Comparison of ENCODE assay signal across 19 cellular contexts in the genomic region with DNA sequence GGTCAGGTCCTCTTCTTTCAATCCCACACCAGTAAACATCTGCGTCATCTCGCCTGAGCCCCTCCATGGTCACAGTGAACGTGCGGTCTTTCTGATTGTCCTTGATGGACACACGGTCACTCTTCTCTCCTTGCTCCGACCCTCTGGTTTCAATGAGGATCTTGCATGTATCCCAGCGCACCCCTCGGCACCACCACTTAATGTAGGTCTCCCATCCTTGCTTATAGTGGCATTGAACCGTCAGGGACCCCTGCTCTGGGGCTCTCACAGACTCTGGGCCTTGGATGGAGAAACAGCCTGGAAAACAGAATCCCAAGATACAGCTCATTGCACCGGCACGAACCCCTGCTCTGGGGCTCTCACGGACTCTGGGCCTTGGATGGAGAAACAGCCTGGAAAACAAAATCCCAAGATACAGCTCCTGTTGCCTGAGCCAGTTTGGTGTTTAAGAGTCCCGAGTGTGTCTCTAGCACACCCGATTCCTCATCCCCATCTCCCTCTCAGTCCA. TPM values are rescaled to one million over a fixed set of nuclear protein-coding genes. Genes with fewer than 3 reads are reported as not detected.
DNase-seq lines count a peak whose midpoint lies in the region; ATAC-seq and TF ChIP-seq lines count a peak whose summit lies in the region.
"Had no signal": no experiment of that assay in that cellular context is flagged by ENCODE, and none has a peak within 500 bp of the region (broad histone marks: within the 10 kb centered on the region; RNA-seq: fewer than 3 reads in every experiment).

No MANE protein-coding gene starts in this region.

- no peaks in the 10 kb centered on the region for H3K36me3 Mint-ChIP-seq in activated CD4-positive, alpha-beta memory T cell treated with anti-CD3 and anti-CD28 coated beads, Interleukin-2, amount 10 ng/mL, durations not matched to agents 7 days and 5 days (ENCODE audit: low read depth)
- H3K36me3 Mint-ChIP-seq in activated CD4-positive, alpha-beta memory T cell treated with anti-CD3 and anti-CD28 coated beads for 36 hours: no peaks in the 10 kb centered on the region
- H3K36me3 Mint-ChIP-seq in endodermal cell (ENCODE audit: low read depth): no peaks in the 10 kb centered on the region
- no peaks in the 10 kb centered on the region for H3K36me3 Mint-ChIP-seq in stimulated activated effector memory CD8-positive, alpha-beta T cell treated with anti-CD3 and anti-CD28 coated beads, Interleukin-12 subunit alpha, Interleukin-12 subunit beta, amount 100 ng/mL, for 72 hours

- H3K27ac Mint-ChIP-seq in activated CD4-positive, alpha-beta memory T cell treated with anti-CD3 and anti-CD28 coated beads, Interleukin-2, amount 10 ng/mL, durations not matched to agents 7 days and 5 days: no peak overlapping the region
- no peak overlapping the region for H3K27ac Mint-ChIP-seq in activated CD4-positive, alpha-beta memory T cell treated with anti-CD3 and anti-CD28 coated beads for 36 hours
- H3K27ac Mint-ChIP-seq in endodermal cell: no peak overlapping the region
- H3K27ac Mint-ChIP-seq in stimulated activated effector memory CD8-positive, alpha-beta T cell treated with anti-CD3 and anti-CD28 coated beads, Interleukin-12 subunit alpha, Interleukin-12 subunit beta, amount 100 ng/mL, for 72 hours: peak overlapping the region; percentile 37

- no peak overlapping the region for H3K4me3 Mint-ChIP-seq in activated CD4-positive, alpha-beta memory T cell treated with anti-CD3 and anti-CD28 coated beads, Interleukin-2, amount 10 ng/mL, durations not matched to agents 7 days and 5 days
- H3K4me3 Mint-ChIP-seq in activated CD4-positive, alpha-beta memory T cell treated with anti-CD3 and anti-CD28 coated beads for 36 hours: no peak overlapping the region
- no peak overlapping the region for H3K4me3 Mint-ChIP-seq in endodermal cell
- H3K4me3 Mint-ChIP-seq in stimulated activated effector memory CD8-positive, alpha-beta T cell treated with anti-CD3 and anti-CD28 coated beads, Interleukin-12 subunit alpha, Interleukin-12 subunit beta, amount 100 ng/mL, for 72 hours: no peak overlapping the region

- POLR2A ChIA-PET in activated CD4-positive, alpha-beta memory T cell treated with anti-CD3 and anti-CD28 coated beads, Interleukin-2, amount 10 ng/mL, durations not matched to agents 7 days and 5 days (lab: Charles Lee): no interaction called here
- POLR2A ChIA-PET in activated CD4-positive, alpha-beta memory T cell treated with anti-CD3 and anti-CD28 coated beads for 36 hours (lab: Charles Lee): interaction anchor here (0.6 kb wide), 1 partner anchor 61 kb away, joined by 3 read pairs; no protein-coding TSS in a partner anchor

- H3K27me3 ChIP-seq in BLaER1 treated with 17β-estradiol and CSF1 and Interleukin-3, amounts not matched to agents 10 nM and 100 nM: no peaks in the 10 kb centered on the region
- peaks cover 5% of the 10 kb centered on the region for H3K27me3 ChIP-seq in endodermal cell (ENCODE audit: control insufficient read depth, insufficient read depth, low read length, poor library complexity, severe bottlenecking)
- H3K27me3 ChIP-seq: BLaER1 had no signal

- peaks cover 9% of the 10 kb centered on the region for H3K4me1 Mint-ChIP-seq in activated CD4-positive, alpha-beta memory T cell treated with anti-CD3 and anti-CD28 coated beads, Interleukin-2, amount 10 ng/mL, durations not matched to agents 7 days and 5 days
- H3K4me1 Mint-ChIP-seq in activated CD4-positive, alpha-beta memory T cell treated with anti-CD3 and anti-CD28 coated beads for 36 hours (ENCODE audit: low read depth): peaks cover 7% of the 10 kb centered on the region
- H3K4me1 Mint-ChIP-seq in endodermal cell: no peaks in the 10 kb centered on the region
- H3K4me1 Mint-ChIP-seq in stimulated activated effector memory CD8-positive, alpha-beta T cell treated with anti-CD3 and anti-CD28 coated beads, Interleukin-12 subunit alpha, Interleukin-12 subunit beta, amount 100 ng/mL, for 72 hours: peaks cover 21% of the 10 kb centered on the region

- 91 to 96% methylated on average over 13 to 14 of the region's 14 CpGs for WGBS in endodermal cell (ENCODE audit: insufficient coverage in 1 of 2, insufficient read length in 1 of 2), 2 experiments

- H4K20me1 ChIP-seq in BLaER1 treated with 17β-estradiol and CSF1 and Interleukin-3, amounts not matched to agents 10 nM and 100 nM: no peaks in the 10 kb centered on the region
- H4K20me1 ChIP-seq: BLaER1 had no signal

- intact Hi-C loops in activated CD4-positive, alpha-beta memory T cell treated with anti-CD3 and anti-CD28 coated beads for 36 hours (cut with micrococcal nuclease): no loop called here

- ATAC-seq in stimulated activated effector memory CD8-positive, alpha-beta T cell treated with anti-CD3 and anti-CD28 coated beads, Interleukin-12 subunit alpha, Interleukin-12 subunit beta, amount 100 ng/mL, for 72 hours: no peak
- ATAC-seq in HG02885 (IDR thresholded peaks at IDR 0.05; ENCODE audit: poor library complexity, unreplicated experiment): no peak
- ATAC-seq in GM21576 (IDR thresholded peaks at IDR 0.05; ENCODE audit: unreplicated experiment): no peak
- ATAC-seq: Panc1 had no signal

- CTCF ChIA-PET in activated CD4-positive, alpha-beta memory T cell treated with anti-CD3 and anti-CD28 coated beads, Interleukin-2, amount 10 ng/mL, durations not matched to agents 7 days and 5 days (lab: Charles Lee): interaction anchor here (1.0 kb wide), 2 partner anchors 67 to 146 kb away, joined by 3 to 5 read pairs; no protein-coding TSS in a partner anchor
- CTCF ChIA-PET in activated CD4-positive, alpha-beta memory T cell treated with anti-CD3 and anti-CD28 coated beads for 36 hours (lab: Charles Lee): interaction anchor here (1.1 to 1.6 kb wide), 3 partner anchors 69 to 436 kb away, joined by 3 to 5 read pairs (median 3); no protein-coding TSS in a partner anchor

- H3K9me3 ChIP-seq in BLaER1 treated with 17β-estradiol and CSF1 and Interleukin-3, amounts not matched to agents 10 nM and 100 nM (replicated peaks in 1 of 11): peaks cover 0 to 61% (median 16%) of the 10 kb centered on the region in 11 experiments; a peak in 17 of 22 replicates
- no peaks in the 10 kb centered on the region for H3K9me3 ChIP-seq in endodermal cell (ENCODE audit: control insufficient read depth, low read length)

- H3K4me2 ChIP-seq in BLaER1 treated with 17β-estradiol and CSF1 and Interleukin-3, amounts not matched to agents 10 nM and 100 nM: peak overlapping the region in 6 of 11 experiments; percentile 79 to 96 (median 88); a peak in 10 of 22 replicates
- H3K4me2 ChIP-seq: BLaER1 had no signal

- peaks cover 29 to 100% (median 97%) of the 10 kb centered on the region in 10 experiments for H3K4me1 ChIP-seq in BLaER1 treated with 17β-estradiol and CSF1 and Interleukin-3, amounts not matched to agents 10 nM and 100 nM
- no peaks in the 10 kb centered on the region for H3K4me1 ChIP-seq in endodermal cell (ENCODE audit: control insufficient read depth, insufficient read depth, low read length)

- H3K9ac ChIP-seq in BLaER1 treated with 17β-estradiol and CSF1 and Interleukin-3, amounts not matched to agents 10 nM and 100 nM: peak overlapping the region in 1 of 11 experiments; percentile 71; a peak in 2 of 22 replicates
- H3K9ac ChIP-seq in endodermal cell (ENCODE audit: extremely low read depth, low read length, poor library complexity, severe bottlenecking): no peak overlapping the region
- H3K9ac ChIP-seq: BLaER1 had no signal

- no peak for TF ChIP-seq CTCF in endodermal cell (conservative IDR thresholded peaks at IDR 0.05)

- H3K4me3 ChIP-seq in BLaER1 treated with 17β-estradiol and CSF1 and Interleukin-3, amounts not matched to agents 10 nM and 100 nM: no peak overlapping the region
- H3K4me3 ChIP-seq in endodermal cell (ENCODE audit: low read length): no peak overlapping the region
- H3K4me3 ChIP-seq: BLaER1 had no signal

- DNase-seq in activated CD4-positive, alpha-beta memory T cell treated with anti-CD3 and anti-CD28 coated beads, Interleukin-2, amount 10 ng/mL, durations not matched to agents 7 days and 5 days: peak; percentile 3
- no peak for DNase-seq in activated CD4-positive, alpha-beta memory T cell treated with anti-CD3 and anti-CD28 coated beads for 36 hours
- DNase-seq in endodermal cell: peak; percentile 28
- peak in 1 of 2 donors; percentile 36 for DNase-seq in stimulated activated effector memory CD8-positive, alpha-beta T cell treated with anti-CD3 and anti-CD28 coated beads, Interleukin-12 subunit alpha, Interleukin-12 subunit beta, amount 100 ng/mL, for 72 hours (ENCODE audit: low spot score in 2 of 2)
- no peak for DNase-seq in DMS 273 (lab: John Stamatoyannopoulos, UW; ENCODE audit: unreplicated experiment)
- DNase-seq: 8988T, GF-D8, IMR-90, Kasumi-1, NCI-H1105, NCI-H1694, NCI-H510A treated with DMSO at 0.1 percent for 48 hours had no signal

- H3K36me3 ChIP-seq in BLaER1 treated with 17β-estradiol and CSF1 and Interleukin-3, amounts not matched to agents 10 nM and 100 nM: peaks cover 0 to 41% (median 0%) of the 10 kb centered on the region in 11 experiments; a peak in 9 of 22 replicates
- H3K36me3 ChIP-seq in endodermal cell (ENCODE audit: control insufficient read depth, insufficient read depth, low read length): no peaks in the 10 kb centered on the region
- H3K36me3 ChIP-seq: BLaER1 had no signal

- peaks cover 42% of the 10 kb centered on the region for H3K27me3 Mint-ChIP-seq in activated CD4-positive, alpha-beta memory T cell treated with anti-CD3 and anti-CD28 coated beads, Interleukin-2, amount 10 ng/mL, durations not matched to agents 7 days and 5 days
- peaks cover 37% of the 10 kb centered on the region for H3K27me3 Mint-ChIP-seq in activated CD4-positive, alpha-beta memory T cell treated with anti-CD3 and anti-CD28 coated beads for 36 hours
- peaks cover 45% of the 10 kb centered on the region for H3K27me3 Mint-ChIP-seq in endodermal cell (ENCODE audit: insufficient read depth)

- H3K27ac ChIP-seq in BLaER1 treated with 17β-estradiol and CSF1 and Interleukin-3, amounts not matched to agents 10 nM and 100 nM: peak overlapping the region in 9 of 11 experiments; percentile 22 to 96 (median 87); a peak in 15 of 22 replicates
- H3K27ac ChIP-seq in endodermal cell (ENCODE audit: low read depth, low read length): no peak overlapping the region
- H3K27ac ChIP-seq: BLaER1 had no signal

- no peaks in the 10 kb centered on the region for H3K9me3 Mint-ChIP-seq in activated CD4-positive, alpha-beta memory T cell treated with anti-CD3 and anti-CD28 coated beads, Interleukin-2, amount 10 ng/mL, durations not matched to agents 7 days and 5 days
- H3K9me3 Mint-ChIP-seq in activated CD4-positive, alpha-beta memory T cell treated with anti-CD3 and anti-CD28 coated beads for 36 hours: peaks cover 4% of the 10 kb centered on the region
- peaks cover 8% of the 10 kb centered on the region for H3K9me3 Mint-ChIP-seq in endodermal cell
- peaks cover 3% of the 10 kb centered on the region for H3K9me3 Mint-ChIP-seq in stimulated activated effector memory CD8-positive, alpha-beta T cell treated with anti-CD3 and anti-CD28 coated beads, Interleukin-12 subunit alpha, Interleukin-12 subunit beta, amount 100 ng/mL, for 72 hours

RNA-seq across cellular contexts. Expression of a gene that starts 5.4 kb away (rescaled TPM):
- total RNA-seq in activated CD4-positive, alpha-beta memory T cell treated with anti-CD3 and anti-CD28 coated beads, Interleukin-2, amount 10 ng/mL, durations not matched to agents 7 days and 5 days: not detected
- not detected for total RNA-seq in activated CD4-positive, alpha-beta memory T cell treated with anti-CD3 and anti-CD28 coated beads for 36 hours
- total RNA-seq in endodermal cell: not detected
- polyA plus RNA-seq in endodermal cell (2013, experiment 1 of 2): not detected
- not detected for polyA plus RNA-seq in endodermal cell (2013, experiment 2 of 2)
- total RNA-seq: Daoy, HT1080, IMR-90 had no signal
- polyA plus RNA-seq: IMR-90 had no signal

RNA-seq across cellular contexts. Expression of a gene that starts 20.1 kb away (rescaled TPM):
- total RNA-seq in activated CD4-positive, alpha-beta memory T cell treated with anti-CD3 and anti-CD28 coated beads, Interleukin-2, amount 10 ng/mL, durations not matched to agents 7 days and 5 days: 1 to 10 TPM; 3.9 to 4.1 TPM
- under 1 TPM in 1 of 2 experiments, not detected in 1; 0.14 TPM for total RNA-seq in activated CD4-positive, alpha-beta memory T cell treated with anti-CD3 and anti-CD28 coated beads for 36 hours
- total RNA-seq in endodermal cell: not detected
- not detected for polyA plus RNA-seq in endodermal cell (2013, experiment 1 of 2)
- polyA plus RNA-seq in endodermal cell (2013, experiment 2 of 2): not detected
- total RNA-seq: IMR-90 had no signal
- polyA plus RNA-seq: IMR-90 had no signal

RNA-seq across cellular contexts. Expression of a gene that starts 41.5 kb away (rescaled TPM):
- total RNA-seq in activated CD4-positive, alpha-beta memory T cell treated with anti-CD3 and anti-CD28 coated beads, Interleukin-2, amount 10 ng/mL, durations not matched to agents 7 days and 5 days: not detected
- not detected for total RNA-seq in activated CD4-positive, alpha-beta memory T cell treated with anti-CD3 and anti-CD28 coated beads for 36 hours
- total RNA-seq in endodermal cell: not detected
- not detected for polyA plus RNA-seq in endodermal cell (2013, experiment 1 of 2)
- not detected for polyA plus RNA-seq in endodermal cell (2013, experiment 2 of 2)
- total RNA-seq: Daoy, HT1080, IMR-90 had no signal
- polyA plus RNA-seq: IMR-90 had no signal

RNA-seq across cellular contexts. Expression of a gene that starts 59.4 kb away (rescaled TPM):
- 10 to 100 TPM; 69.5 to 74.2 TPM for total RNA-seq in activated CD4-positive, alpha-beta memory T cell treated with anti-CD3 and anti-CD28 coated beads, Interleukin-2, amount 10 ng/mL, durations not matched to agents 7 days and 5 days
- total RNA-seq in activated CD4-positive, alpha-beta memory T cell treated with anti-CD3 and anti-CD28 coated beads for 36 hours: 10 to 100 TPM; 11.3 to 12.3 TPM
- total RNA-seq in endodermal cell: not detected
- polyA plus RNA-seq in endodermal cell (2013, experiment 1 of 2): not detected
- not detected for polyA plus RNA-seq in endodermal cell (2013, experiment 2 of 2)
- total RNA-seq: Daoy, HT1080, IMR-90 had no signal
- polyA plus RNA-seq: IMR-90 had no signal

Comparison
In these comparisons a context has a peak if more than half of its experiments do, and no peak if none do; other contexts are left out.
1. DNase-seq: peak in activated CD4-positive, alpha-beta memory T cell treated with anti-CD3 and anti-CD28 coated beads, Interleukin-2, amount 10 ng/mL, durations not matched to agents 7 days and 5 days (single experiment) and endodermal cell (single experiment); none in activated CD4-positive, alpha-beta memory T cell treated with anti-CD3 and anti-CD28 coated beads for 36 hours (single experiment) and DMS 273 (single experiment).
2. RNA of a gene that starts 20.1 kb away (total RNA-seq): 3.9 to 4.1 TPM in activated CD4-positive, alpha-beta memory T cell treated with anti-CD3 and anti-CD28 coated beads, Interleukin-2, amount 10 ng/mL, durations not matched to agents 7 days and 5 days; 0.14 TPM in activated CD4-positive, alpha-beta memory T cell treated with anti-CD3 and anti-CD28 coated beads for 36 hours and not detected in endodermal cell; every median in the first group is over 4 times any median in the second.